12 cellular contexts compared by ENCODE assay signal in genomic region chr19:18504886-18505610, GRCh38. TPM values are rescaled to one million over a fixed set of nuclear protein-coding genes. Genes with fewer than 3 reads are reported as not detected.
DNase-seq lines count a peak whose midpoint lies in the region; ATAC-seq and FAIRE-seq lines count a peak whose summit lies in the region.
"Had no signal": no experiment of that assay in that cellular context is flagged by ENCODE, and none has a peak within 500 bp of the region (broad histone marks: within the 10 kb centered on the region; RNA-seq: fewer than 3 reads in every experiment).

No MANE protein-coding gene starts in this region.

- CTCF ChIA-PET in activated naive CD4-positive, alpha-beta T cell treated with anti-CD3 and anti-CD28 coated beads, Interleukin-2, amount 10 ng/mL, durations not matched to agents 7 days and 5 days (lab: Charles Lee), result interaction anchor here (1.3 to 3.0 kb wide), 4 partner anchors 9 to 54 kb away, joined by 3 to 20 read pairs (median 7); partner anchors contain the start of gene ELL

- 93% methylated on average over 8 of the region's 8 CpGs for WGBS in thymus

- no peaks in the 10 kb centered on the region for H3K9me3 Mint-ChIP-seq in activated naive CD4-positive, alpha-beta T cell treated with anti-CD3 and anti-CD28 coated beads, Interleukin-2, amount 10 ng/mL, durations not matched to agents 7 days and 5 days
- no peaks in the 10 kb centered on the region for H3K9me3 Mint-ChIP-seq in activated T-cell treated with anti-CD3 and anti-CD28 coated beads, Interleukin-2, amount 50 U/mL, for 72 hours

- intact Hi-C loops in left colon (cut with DNase I, micrococcal nuclease), result no loop called here

- H3K4me1 ChIP-seq in thymus (ENCODE audit: control insufficient read depth, insufficient read depth, low read length), result peaks cover 4% of the 10 kb centered on the region

- no peaks in the 10 kb centered on the region for H3K27me3 Mint-ChIP-seq in activated naive CD4-positive, alpha-beta T cell treated with anti-CD3 and anti-CD28 coated beads, Interleukin-2, amount 10 ng/mL, durations not matched to agents 7 days and 5 days
- H3K27me3 Mint-ChIP-seq in activated T-cell treated with anti-CD3 and anti-CD28 coated beads, Interleukin-2, amount 50 U/mL, for 72 hours (ENCODE audit: low read depth), result no peaks in the 10 kb centered on the region
- H3K27me3 Mint-ChIP-seq: B cell had no signal

- no peak overlapping the region for H3K4me3 ChIP-seq in thymus (ENCODE audit: low read length)

- peaks cover 67% of the 10 kb centered on the region for H3K4me1 Mint-ChIP-seq in activated naive CD4-positive, alpha-beta T cell treated with anti-CD3 and anti-CD28 coated beads, Interleukin-2, amount 10 ng/mL, durations not matched to agents 7 days and 5 days
- peaks cover 73% of the 10 kb centered on the region for H3K4me1 Mint-ChIP-seq in activated T-cell treated with anti-CD3 and anti-CD28 coated beads, Interleukin-2, amount 50 U/mL, for 72 hours (ENCODE audit: low read depth)

- H3K36me3 ChIP-seq in thymus (ENCODE audit: control insufficient read depth, insufficient read depth), result no peaks in the 10 kb centered on the region

- FAIRE-seq in urothelium cell line (lab: Jason Lieb, UNC), result no peak
- FAIRE-seq in frontal cortex (lab: Jason Lieb, UNC), result no peak
- FAIRE-seq: H54 had no signal

- no peak overlapping the region for H3K4me3 Mint-ChIP-seq in activated naive CD4-positive, alpha-beta T cell treated with anti-CD3 and anti-CD28 coated beads, Interleukin-2, amount 10 ng/mL, durations not matched to agents 7 days and 5 days
- H3K4me3 Mint-ChIP-seq in activated T-cell treated with anti-CD3 and anti-CD28 coated beads, Interleukin-2, amount 50 U/mL, for 72 hours, result peak overlapping the region; percentile 41 to 42
- H3K4me3 Mint-ChIP-seq: B cell had no signal

- no peaks in the 10 kb centered on the region for H3K9me3 ChIP-seq in thymus (ENCODE audit: control insufficient read depth)

- ATAC-seq in activated T-cell treated with anti-CD3 and anti-CD28 coated beads, Interleukin-2, amount 50 U/mL, for 72 hours (replicated peaks in 1 of 2), result peak; percentile 46 to 52
- ATAC-seq in left colon, result peak; percentile 52

- H3K27ac Mint-ChIP-seq in activated naive CD4-positive, alpha-beta T cell treated with anti-CD3 and anti-CD28 coated beads, Interleukin-2, amount 10 ng/mL, durations not matched to agents 7 days and 5 days, result peak overlapping the region; percentile 64
- peak overlapping the region; percentile 5 for H3K27ac Mint-ChIP-seq in activated T-cell treated with anti-CD3 and anti-CD28 coated beads, Interleukin-2, amount 50 U/mL, for 72 hours
- H3K27ac Mint-ChIP-seq: B cell had no signal

- peak overlapping the region; percentile 47 for H3K27ac ChIP-seq in thymus (ENCODE audit: low read depth)

- H3K36me3 Mint-ChIP-seq in activated naive CD4-positive, alpha-beta T cell treated with anti-CD3 and anti-CD28 coated beads, Interleukin-2, amount 10 ng/mL, durations not matched to agents 7 days and 5 days, result peaks cover 2% of the 10 kb centered on the region
- H3K36me3 Mint-ChIP-seq in activated T-cell treated with anti-CD3 and anti-CD28 coated beads, Interleukin-2, amount 50 U/mL, for 72 hours (ENCODE audit: insufficient read depth in 2 of 2), result no peaks in the 10 kb centered on the region

- no peaks in the 10 kb centered on the region for H3K27me3 ChIP-seq in thymus (ENCODE audit: control insufficient read depth, insufficient read depth)

- DNase-seq in activated naive CD4-positive, alpha-beta T cell treated with anti-CD3 and anti-CD28 coated beads, Interleukin-2, amount 10 ng/mL, durations not matched to agents 7 days and 5 days, result no peak
- DNase-seq in activated naive CD4-positive, alpha-beta T cell (lab: John Stamatoyannopoulos, UW), result no peak
- peak in 1 of 2 donors; percentile 33 for DNase-seq in activated T-cell treated with anti-CD3 and anti-CD28 coated beads, Interleukin-2, amount 50 U/mL, for 72 hours
- DNase-seq in left colon (peak in 1 of 2 donors; percentile 60), NCI-H748 (lab: John Stamatoyannopoulos, UW; ENCODE audit: unreplicated experiment) (no peak), urothelium cell line (ENCODE audit: low spot score) (no peak), frontal cortex (ENCODE audit: low spot score in 2 of 2) (no peak)
- DNase-seq: foreskin fibroblast, NCI-H345 had no signal

RNA-seq across cellular contexts. Expression of gene ELL, which starts 16.8 kb away (rescaled TPM):
- 10 to 100 TPM; 25.9 to 32.3 TPM for total RNA-seq in activated T-cell treated with anti-CD3 and anti-CD28 coated beads, Interleukin-2, amount 50 U/mL, for 72 hours
- total RNA-seq in left colon (10 to 100 TPM; 18.1 to 19.1 TPM), frontal cortex (7.7 TPM)
- polyA plus RNA-seq in thymus, result 14.3 TPM

RNA-seq across cellular contexts. Expression of gene FKBP8, which starts 38.3 kb away (rescaled TPM):
- 100 to 1,000 TPM; 223 to 239 TPM for total RNA-seq in activated T-cell treated with anti-CD3 and anti-CD28 coated beads, Interleukin-2, amount 50 U/mL, for 72 hours
- total RNA-seq in left colon (100 to 1,000 TPM; 174 to 197 TPM), frontal cortex (178 TPM)
- polyA plus RNA-seq in thymus, result 232 TPM

RNA-seq across cellular contexts. Expression of gene KXD1, which starts 52.6 kb away (rescaled TPM):
- total RNA-seq in activated T-cell treated with anti-CD3 and anti-CD28 coated beads, Interleukin-2, amount 50 U/mL, for 72 hours, result 100 to 1,000 TPM; 127 to 139 TPM
- total RNA-seq in left colon, result 10 to 100 TPM; 63.7 to 72.4 TPM
- polyA plus RNA-seq in thymus, result 81.9 TPM
- total RNA-seq in frontal cortex, result 14.7 TPM
